Comparison of ENCODE assay signal across 10 cellular contexts in genomic region chr7:69596723-69597277, GRCh38. TPM values are rescaled to one million over a fixed set of nuclear protein-coding genes. Genes with fewer than 3 reads are reported as not detected.
DNase-seq lines count a peak whose midpoint lies in the region; ATAC-seq and TF ChIP-seq lines count a peak whose summit lies in the region.
"Had no signal": no experiment of that assay in that cellular context is flagged by ENCODE, and none has a peak within 500 bp of the region (broad histone marks: within the 10 kb centered on the region; RNA-seq: fewer than 3 reads in every experiment).

No MANE protein-coding gene starts in this region.

- POLR2A ChIA-PET in SK-N-SH (lab: Yijun Ruan, JAX): interaction anchor here (0.9 to 1.7 kb wide), 3 partner anchors 9 to 183 kb away, joined by 3 to 4 read pairs (median 3); no protein-coding TSS in a partner anchor

- peak overlapping the region; percentile 74; the same call in 1 of the 2 replicates for H3K9ac ChIP-seq in SK-N-SH

- H4K20me1 ChIP-seq in SK-N-SH (ENCODE audit: insufficient read depth): peaks cover 16% of the 10 kb centered on the region

- 53% methylated on average over 16 of the region's 16 CpGs for WGBS in SK-N-SH (ENCODE audit: low lambda C conversion rate)
- 18% methylated on average over 16 of the region's 16 CpGs for WGBS in suprapubic skin

- H3K36me3 Mint-ChIP-seq in activated T-helper 1 cell treated with anti-CD3 and anti-CD28 coated beads, Interleukin-12 subunit alpha, Interleukin-12 subunit beta, Interleukin-2, Interleukin-4 antibody, amounts not matched to agents 30 ng/mL and 10 ng/mL and 1 ng/mL, durations not matched to agents 14 hours and 24 hours and 36 hours (ENCODE audit: low read depth): no peaks in the 10 kb centered on the region
- H3K36me3 Mint-ChIP-seq in Calu3 (ENCODE audit: insufficient read depth, unreplicated experiment): no peaks in the 10 kb centered on the region

- no TSS peak for BruUV-seq in Calu3 (replicated peaks; lab: Mats Ljungman, UMichigan)

- H3K4me3 ChIP-seq in SK-N-SH (ENCODE audit: low read depth in 2 of 2, low read length in 1 of 2) (peak overlapping the region; percentile 69 to 97), suprapubic skin (peak overlapping the region; percentile 93)

- peaks cover 27% of the 10 kb centered on the region for H3F3A ChIP-seq in SK-N-SH (replicated peaks; ENCODE audit: insufficient read depth)

- peaks cover 33% of the 10 kb centered on the region for H3K27me3 Mint-ChIP-seq in activated T-helper 1 cell treated with anti-CD3 and anti-CD28 coated beads, Interleukin-12 subunit alpha, Interleukin-12 subunit beta, Interleukin-2, Interleukin-4 antibody, amounts not matched to agents 30 ng/mL and 10 ng/mL and 1 ng/mL, durations not matched to agents 14 hours and 24 hours and 36 hours (ENCODE audit: insufficient read depth)
- no peaks in the 10 kb centered on the region for H3K27me3 Mint-ChIP-seq in Calu3 (ENCODE audit: unreplicated experiment)

- H2AFZ ChIP-seq in SK-N-SH (ENCODE audit: low read depth): peak overlapping the region; percentile 98

- no peak for TF ChIP-seq POLR2A in suprapubic skin (IDR thresholded peaks at IDR 0.05)

- H3K27ac Mint-ChIP-seq in activated T-helper 1 cell treated with anti-CD3 and anti-CD28 coated beads, Interleukin-12 subunit alpha, Interleukin-12 subunit beta, Interleukin-2, Interleukin-4 antibody, amounts not matched to agents 30 ng/mL and 10 ng/mL and 1 ng/mL, durations not matched to agents 14 hours and 24 hours and 36 hours: no peak overlapping the region
- no peak overlapping the region for H3K27ac Mint-ChIP-seq in Calu3 (ENCODE audit: unreplicated experiment)

- H3K9me3 ChIP-seq in SK-N-SH (no peaks in the 10 kb centered on the region), suprapubic skin (no peaks in the 10 kb centered on the region)

- peaks cover 5% of the 10 kb centered on the region for H3K4me1 Mint-ChIP-seq in activated T-helper 1 cell treated with anti-CD3 and anti-CD28 coated beads, Interleukin-12 subunit alpha, Interleukin-12 subunit beta, Interleukin-2, Interleukin-4 antibody, amounts not matched to agents 30 ng/mL and 10 ng/mL and 1 ng/mL, durations not matched to agents 14 hours and 24 hours and 36 hours (ENCODE audit: low read depth)
- H3K4me1 Mint-ChIP-seq in Calu3 (ENCODE audit: low read depth, unreplicated experiment): no peaks in the 10 kb centered on the region

- peak overlapping the region; percentile 98 for H3K4me2 ChIP-seq in SK-N-SH

- ATAC-seq in SK-N-SH treated with all-trans-retinoic acid at 6 μM for 48 hours (no peak; the same call in 2 of the 3 replicates), GM21381 (IDR thresholded peaks at IDR 0.05; ENCODE audit: unreplicated experiment) (no peak)

- no peaks in the 10 kb centered on the region for H3K9me2 ChIP-seq in SK-N-SH

- H3K27me3 ChIP-seq in SK-N-SH (ENCODE audit: insufficient read depth): no peaks in the 10 kb centered on the region
- no peaks in the 10 kb centered on the region for H3K27me3 ChIP-seq in suprapubic skin

- CTCF ChIA-PET in SK-N-SH (lab: Yijun Ruan, JAX) (interaction anchor here (0.6 to 1.2 kb wide), 4 partner anchors 10 to 1972 kb away, joined by 3 read pairs; no protein-coding TSS in a partner anchor), Calu3 (lab: Charles Lee) (no interaction called here)

- no peaks in the 10 kb centered on the region for H3K36me3 ChIP-seq in SK-N-SH (replicated peaks in 1 of 2; ENCODE audit: control insufficient read depth in 1 of 2, insufficient read depth in 2 of 2, low read length in 1 of 2)
- no peaks in the 10 kb centered on the region for H3K36me3 ChIP-seq in suprapubic skin

- H3K27ac ChIP-seq in SK-N-SH (ENCODE audit: low read depth in 2 of 2, low read length in 1 of 2): peak overlapping the region in 1 of 2 experiments; percentile 88; a peak in 2 of 4 replicates
- peak overlapping the region; percentile 84 for H3K27ac ChIP-seq in suprapubic skin
- H3K27ac ChIP-seq: C4-2B, epithelial cell of prostate had no signal

- TF ChIP-seq CTCF in SK-N-SH (IDR thresholded peaks at IDR 0.05) (no peak), suprapubic skin (IDR thresholded peaks at IDR 0.05) (no peak), Calu3 (IDR thresholded peaks at IDR 0.05; ENCODE audit: unreplicated experiment) (no peak)

- H3K4me3 Mint-ChIP-seq in activated T-helper 1 cell treated with anti-CD3 and anti-CD28 coated beads, Interleukin-12 subunit alpha, Interleukin-12 subunit beta, Interleukin-2, Interleukin-4 antibody, amounts not matched to agents 30 ng/mL and 10 ng/mL and 1 ng/mL, durations not matched to agents 14 hours and 24 hours and 36 hours: peak overlapping the region; percentile 73
- H3K4me3 Mint-ChIP-seq in Calu3 (ENCODE audit: low read depth, unreplicated experiment): no peak overlapping the region

- TF ChIP-seq RAD21 in SK-N-SH (IDR thresholded peaks at IDR 0.05; ENCODE audit: low read length): no peak

- no peak for TF ChIP-seq EP300 in SK-N-SH (IDR thresholded peaks at IDR 0.05; ENCODE audit: borderline replicate concordance in 1 of 2, low read depth in 1 of 2, low read length in 1 of 2)
- no peak for TF ChIP-seq EP300 in suprapubic skin (IDR thresholded peaks at IDR 0.05)

- intact Hi-C loops in activated T-helper 1 cell treated with anti-CD3 and anti-CD28 coated beads, Interleukin-12 subunit alpha, Interleukin-12 subunit beta, Interleukin-2, Interleukin-4 antibody, amounts not matched to agents 30 ng/mL and 10 ng/mL and 1 ng/mL, durations not matched to agents 14 hours and 24 hours and 36 hours (cut with micrococcal nuclease): no loop called here
- intact Hi-C loops in Calu3 (cut with micrococcal nuclease; ENCODE audit: unreplicated experiment): no loop called here

- DNase-seq in SK-N-SH (no peak), left kidney (ENCODE audit: low read depth, low spot score) (peak; percentile 69), suprapubic skin (ENCODE audit: low spot score in 2 of 2) (no peak), Calu3 (no peak)
- no peak for DNase-seq in activated T-helper 1 cell treated with anti-CD3 and anti-CD28 coated beads, Interleukin-12 subunit alpha, Interleukin-12 subunit beta, Interleukin-2, Interleukin-4 antibody, amounts not matched to agents 30 ng/mL and 10 ng/mL and 1 ng/mL, durations not matched to agents 14 hours and 24 hours and 36 hours (ENCODE audit: low spot score)
- DNase-seq in stimulated activated CD4-positive, alpha-beta T cell treated with anti-CD3 and anti-CD28 coated beads, Interleukin-2, amount 100 ng/mL, for 48 hours: no peak

- peaks cover 27% of the 10 kb centered on the region for H3K79me2 ChIP-seq in SK-N-SH (ENCODE audit: insufficient read depth)

- H3K9me3 Mint-ChIP-seq in activated T-helper 1 cell treated with anti-CD3 and anti-CD28 coated beads, Interleukin-12 subunit alpha, Interleukin-12 subunit beta, Interleukin-2, Interleukin-4 antibody, amounts not matched to agents 30 ng/mL and 10 ng/mL and 1 ng/mL, durations not matched to agents 14 hours and 24 hours and 36 hours: no peaks in the 10 kb centered on the region
- no peaks in the 10 kb centered on the region for H3K9me3 Mint-ChIP-seq in Calu3 (ENCODE audit: low read depth, unreplicated experiment)

- H3K4me1 ChIP-seq in SK-N-SH (ENCODE audit: control insufficient read depth in 1 of 2, insufficient read depth in 2 of 2, low read depth in 1 of 2, low read length in 1 of 2) (peaks cover 8 to 18% of the 10 kb centered on the region in 2 experiments; a peak in 3 of 4 replicates), suprapubic skin (peaks cover 41% of the 10 kb centered on the region)

TF ChIP-seq in SK-N-SH, 30 proteins besides CTCF, POLR2A, EP300 and RAD21 (continues in another document):
- TF ChIP-seq FOXM1 (IDR thresholded peaks at IDR 0.05; ENCODE audit: low read depth): no peak
- no peak for TF ChIP-seq SMC3 (IDR thresholded peaks at IDR 0.05; ENCODE audit: low read depth, low read length)
- TF ChIP-seq USF1 (IDR thresholded peaks at IDR 0.05; ENCODE audit: borderline replicate concordance, low read depth): no peak

TF ChIP-seq in SK-N-SH treated with all-trans-retinoic acid at 6 μM for 48 hours, 23 proteins besides CTCF, POLR2A, EP300 and RAD21 (continues in another document):
- TF ChIP-seq TCF4 (CRISPR knock-in tag; IDR thresholded peaks at IDR 0.05; ENCODE audit: borderline replicate concordance): no peak
- no peak for TF ChIP-seq ZFP30 (CRISPR knock-in tag; IDR thresholded peaks at IDR 0.05)
- no peak for TF ChIP-seq ZNF565 (CRISPR knock-in tag; conservative IDR thresholded peaks at IDR 0.05; ENCODE audit: low read depth)
- no peak for TF ChIP-seq TSHZ2 (CRISPR knock-in tag; IDR thresholded peaks at IDR 0.05)
- TF ChIP-seq CSDC2 (CRISPR knock-in tag; IDR thresholded peaks at IDR 0.05): no peak

RNA-seq across cellular contexts. Expression of gene AUTS2, which starts 1.5 kb away (rescaled TPM):
- polyA plus RNA-seq in SK-N-SH (2012; rRNA removed): 7.8 and 15.6 TPM in 2 replicates
- 6.6 and 8.9 TPM in 2 replicates for polyA plus RNA-seq in SK-N-SH (2012; cell fraction: cytosol; rRNA removed)
- polyA plus RNA-seq in SK-N-SH (2012; cell fraction: nucleus; rRNA removed): 77.7 and 103 TPM in 2 replicates
- 2.4 and 2.7 TPM in 2 replicates for total RNA-seq in activated T-helper 1 cell treated with anti-CD3 and anti-CD28 coated beads, Interleukin-12 subunit alpha, Interleukin-12 subunit beta, Interleukin-2, Interleukin-4 antibody, amounts not matched to agents 30 ng/mL and 10 ng/mL and 1 ng/mL, durations not matched to agents 14 hours and 24 hours and 36 hours
- total RNA-seq in suprapubic skin (100 to 1,000 TPM in 1 of 4 donors, 10 to 100 TPM in 3; 31.0 to 102 (median 56.4) TPM), Calu3 (2022) (not detected in 2 replicates)
